8 cellular contexts compared by ENCODE assay signal in the genomic region with DNA sequence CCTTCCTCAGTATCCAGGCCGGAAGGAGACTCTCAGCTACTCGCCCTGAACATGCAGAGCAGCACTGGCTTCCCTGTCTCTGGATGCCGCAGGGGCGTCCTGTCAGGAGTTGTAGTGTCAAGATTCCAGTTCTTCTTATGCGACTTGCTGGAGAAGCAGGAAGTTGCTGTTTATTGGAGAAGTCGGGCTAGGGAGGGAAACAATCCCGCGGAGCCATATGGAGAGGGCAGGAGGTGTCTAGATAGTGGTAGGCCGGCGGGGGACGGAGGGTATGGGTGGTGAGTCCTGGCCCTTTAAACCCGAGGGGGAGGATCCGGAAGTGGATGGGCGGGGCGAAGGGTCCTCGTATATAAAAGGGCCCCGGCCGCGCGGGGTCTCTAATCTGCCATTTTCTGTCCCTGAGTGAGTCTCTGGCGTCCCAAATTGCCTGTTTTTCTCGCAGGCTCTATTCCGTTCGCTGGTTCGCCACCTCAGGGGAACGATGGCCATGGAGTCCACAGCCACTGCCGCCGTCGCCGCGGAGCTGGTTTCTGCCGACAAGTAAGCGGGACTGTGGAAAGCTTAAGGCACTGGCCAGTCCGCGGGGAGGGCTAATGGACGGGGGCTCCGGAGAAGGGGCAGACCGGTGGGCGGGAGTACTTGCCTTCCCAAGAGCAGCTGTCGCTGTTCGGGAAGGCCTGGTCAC. TPM values are rescaled to one million over a fixed set of nuclear protein-coding genes. Genes with fewer than 3 reads are reported as not detected.
A peak's percentile ranks its signal among the peaks of the same experiment; 100 is the strongest.
DNase-seq lines count a peak whose midpoint lies in the region; ATAC-seq and TF ChIP-seq lines count a peak whose summit lies in the region.

A gene with protein sequence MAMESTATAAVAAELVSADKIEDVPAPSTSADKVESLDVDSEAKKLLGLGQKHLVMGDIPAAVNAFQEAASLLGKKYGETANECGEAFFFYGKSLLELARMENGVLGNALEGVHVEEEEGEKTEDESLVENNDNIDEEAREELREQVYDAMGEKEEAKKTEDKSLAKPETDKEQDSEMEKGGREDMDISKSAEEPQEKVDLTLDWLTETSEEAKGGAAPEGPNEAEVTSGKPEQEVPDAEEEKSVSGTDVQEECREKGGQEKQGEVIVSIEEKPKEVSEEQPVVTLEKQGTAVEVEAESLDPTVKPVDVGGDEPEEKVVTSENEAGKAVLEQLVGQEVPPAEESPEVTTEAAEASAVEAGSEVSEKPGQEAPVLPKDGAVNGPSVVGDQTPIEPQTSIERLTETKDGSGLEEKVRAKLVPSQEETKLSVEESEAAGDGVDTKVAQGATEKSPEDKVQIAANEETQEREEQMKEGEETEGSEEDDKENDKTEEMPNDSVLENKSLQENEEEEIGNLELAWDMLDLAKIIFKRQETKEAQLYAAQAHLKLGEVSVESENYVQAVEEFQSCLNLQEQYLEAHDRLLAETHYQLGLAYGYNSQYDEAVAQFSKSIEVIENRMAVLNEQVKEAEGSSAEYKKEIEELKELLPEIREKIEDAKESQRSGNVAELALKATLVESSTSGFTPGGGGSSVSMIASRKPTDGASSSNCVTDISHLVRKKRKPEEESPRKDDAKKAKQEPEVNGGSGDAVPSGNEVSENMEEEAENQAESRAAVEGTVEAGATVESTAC (plus strand): TSS at position 376 of the 685 bp plus-strand sequence. CDS start 106 bp downstream, at position 482.

- H3K36me3 ChIP-seq in adrenal gland (replicated peaks in 1 of 2) = no peaks in the 10 kb centered on the region
- no peaks in the 10 kb centered on the region for H3K36me3 ChIP-seq in prostate gland
- H3K36me3 ChIP-seq in upper lobe of right lung = no peaks in the 10 kb centered on the region

- H3K9me3 ChIP-seq in adrenal gland (replicated peaks in 1 of 3) = peaks cover 0 to 2% (median 0%) of the 10 kb centered on the region in 3 donors
- H3K9me3 ChIP-seq in prostate gland = no peaks in the 10 kb centered on the region
- H3K9me3 ChIP-seq in upper lobe of right lung = no peaks in the 10 kb centered on the region

- DNase-seq in NCI-H146 (lab: John Stamatoyannopoulos, UW) = peak; percentile 79
- DNase-seq in adrenal gland = peak; percentile 87 to 96 (median 88)
- DNase-seq in left cardiac atrium = peak; percentile 91
- peak; percentile 88 for DNase-seq in prostate gland (ENCODE audit: low spot score)
- peak; percentile 93 for DNase-seq in upper lobe of right lung

- H3K27ac ChIP-seq in adrenal gland = peak within 1 kb of the TSS; percentile 57 to 95 (median 90)
- H3K27ac ChIP-seq in prostate gland = peak within 1 kb of the TSS; percentile 94 to 95
- peak within 1 kb of the TSS; percentile 93 for H3K27ac ChIP-seq in upper lobe of right lung

- H3K27me3 ChIP-seq in adrenal gland (no peaks in the 10 kb centered on the region), prostate gland (replicated peaks; ENCODE audit: insufficient read depth) (no peaks in the 10 kb centered on the region), upper lobe of right lung (no peaks in the 10 kb centered on the region)

- H3K4me1 ChIP-seq in adrenal gland (replicated peaks in 1 of 2) (peaks cover 13 to 24% of the 10 kb centered on the region in 2 donors), prostate gland (replicated peaks) (peaks cover 10% of the 10 kb centered on the region), upper lobe of right lung (peaks cover 25% of the 10 kb centered on the region)

- H3K4me3 ChIP-seq in adrenal gland (peak within 1 kb of the TSS; percentile 28 to 89 (median 84)), prostate gland (peak within 1 kb of the TSS; percentile 93 to 99), upper lobe of right lung (peak within 1 kb of the TSS; percentile 100)

- 0 to 1% (median 0%) methylated on average over 13 to 41 of the region's 41 CpGs for WGBS in adrenal gland, 4 donors
- WGBS in prostate gland = under 1% methylated on average over 39 of the region's 41 CpGs

- TF ChIP-seq POLR2A in GM15510 (IDR thresholded peaks at IDR 0.05; ENCODE audit: borderline replicate concordance, extremely low read depth, insufficient read length) = peak; percentile 98
- peak; percentile 85 to 90 for TF ChIP-seq POLR2A in adrenal gland (IDR thresholded peaks at IDR 0.05)
- peak; percentile 77 for TF ChIP-seq POLR2A in prostate gland (IDR thresholded peaks at IDR 0.05)

- ATAC-seq in HG02852 (IDR thresholded peaks at IDR 0.05; ENCODE audit: unreplicated experiment) = peak; percentile 49
- peak; percentile 91 to 93 for ATAC-seq in left cardiac atrium
- ATAC-seq in upper lobe of right lung = peak; percentile 83

- intact Hi-C loops in T-helper 1 cell treated with Interleukin-12 subunit alpha and Interleukin-12 subunit beta and Interleukin-4 antibody, amounts not matched to agents 30 ng/mL and 1 ng/mL, for 36 hours (cut with micrococcal nuclease) = loop anchor here (1.0 to 10.0 kb wide), 22 partner anchors 14 to 1609 kb away; a partner anchor contains a TSS
- intact Hi-C loops in adrenal gland (cut with DNase I) = loop anchor here in 1 of 2 donors (10.0 kb wide), 1 partner anchor 101 kb away; a partner anchor contains a TSS
- intact Hi-C loops in left cardiac atrium (cut with DNase I) = no loop called here
- intact Hi-C loops in prostate gland (cut with DNase I) = loop anchor here (5.0 kb wide), 1 partner anchor 103 kb away; a partner anchor contains a TSS
- intact Hi-C loops in upper lobe of right lung (cut with DNase I) = no loop called here

- TF ChIP-seq CTCF in adrenal gland (IDR thresholded peaks at IDR 0.05) (peak in 1 of 6 experiments; percentile 4), prostate gland (IDR thresholded peaks at IDR 0.05) (no peak), upper lobe of right lung (IDR thresholded peaks at IDR 0.05) (no peak)

RNA-seq across cellular contexts. Expression of the gene that starts here (rescaled TPM):
- 160 and 170 TPM in 2 replicates for total RNA-seq in T-helper 1 cell treated with Interleukin-12 subunit alpha and Interleukin-12 subunit beta and Interleukin-4 antibody, amounts not matched to agents 30 ng/mL and 1 ng/mL, for 36 hours
- total RNA-seq in adrenal gland (10 to 100 TPM; 32.3 to 64.6 (median 48.0) TPM), left cardiac atrium (10 to 100 TPM; 38.2 to 56.4 TPM), prostate gland (100 to 1,000 TPM in 1 of 2 donors, 10 to 100 TPM in 1; 66.5 to 115 TPM), upper lobe of right lung (49.8 TPM)
- polyA plus RNA-seq in adrenal gland = 100 to 1,000 TPM in 2 of 3 donors, 10 to 100 TPM in 1; 59.8 to 181 (median 136) TPM

Comparison
In these comparisons a context has a peak if more than half of its experiments do, and no peak if none do; other contexts are left out.
1. Peak in every context shown above with its lines: DNase-seq, ATAC-seq, H3K4me3 ChIP-seq and H3K27ac ChIP-seq.
2. intact Hi-C loops: an anchor here in T-helper 1 cell treated with Interleukin-12 subunit alpha and Interleukin-12 subunit beta and Interleukin-4 antibody, amounts not matched to agents 30 ng/mL and 1 ng/mL, for 36 hours (1.0 to 10.0 kb wide) and prostate gland (5.0 kb wide); none called in left cardiac atrium and upper lobe of right lung.